Comparison of ENCODE assay signal across 8 cellular contexts in genomic region chr2:10329880-10330699, GRCh38.
DNase-seq lines count a peak whose midpoint lies in the region; ATAC-seq and TF ChIP-seq lines count a peak whose summit lies in the region.

No MANE protein-coding gene starts in this region.

- peaks cover 14% of the 10 kb centered on the region for H3K36me3 Mint-ChIP-seq in T-helper 2 cell treated with Interferon-gamma antibody and Interleukin-4, amounts not matched to agents 5 μg/mL and 100 μg/mL, for 36 hours (ENCODE audit: low read depth)
- peaks cover 22% of the 10 kb centered on the region for H3K36me3 Mint-ChIP-seq in effector memory CD8-positive, alpha-beta T cell (ENCODE audit: insufficient read depth)

- peak overlapping the region; percentile 82 for H3K27ac Mint-ChIP-seq in T-helper 2 cell treated with Interferon-gamma antibody and Interleukin-4, amounts not matched to agents 5 μg/mL and 100 μg/mL, for 36 hours
- H3K27ac Mint-ChIP-seq in effector memory CD8-positive, alpha-beta T cell: peak overlapping the region; percentile 91 to 95

- TF ChIP-seq CTCF in GM12865 (IDR thresholded peaks at IDR 0.05; ENCODE audit: insufficient read depth, low read depth, low read length, missing control alignments) (no peak), retinal pigment epithelial cell (conservative IDR thresholded peaks at IDR 0.05; ENCODE audit: low read depth, low read length) (no peak)

- in situ Hi-C loops in HAP-1 (cut with MboI; ENCODE audit: low sequenced_read_pairs): no loop called here

- H3K4me1 ChIP-seq in HAP-1: no peaks in the 10 kb centered on the region

- H3K4me3 ChIP-seq in GM12865 (ENCODE audit: low read depth, low read length) (peak overlapping the region; percentile 52; the same call in 1 of the 2 replicates), retinal pigment epithelial cell (ENCODE audit: low read length) (no peak overlapping the region), HAP-1 (no peak overlapping the region)

- H3K4me3 Mint-ChIP-seq in T-helper 2 cell treated with Interferon-gamma antibody and Interleukin-4, amounts not matched to agents 5 μg/mL and 100 μg/mL, for 36 hours: peak overlapping the region; percentile 94
- peak overlapping the region; percentile 94 to 95 for H3K4me3 Mint-ChIP-seq in effector memory CD8-positive, alpha-beta T cell

- no peak for DNase-seq in GM12865 (ENCODE audit: low read depth)
- peak; percentile 11 for DNase-seq in T-helper 2 cell treated with Interferon-gamma antibody and Interleukin-4, amounts not matched to agents 5 μg/mL and 100 μg/mL, for 36 hours (ENCODE audit: low spot score)
- peak in 1 of 3 experiments; percentile 17 for DNase-seq in effector memory CD8-positive, alpha-beta T cell
- peak; percentile 80 for DNase-seq in retinal pigment epithelial cell (ENCODE audit: low read depth)
- no peak for DNase-seq in HAP-1 (ENCODE audit: low spot score in 2 of 2)

- H3K27me3 ChIP-seq in HAP-1 (ENCODE audit: low read depth): no peaks in the 10 kb centered on the region

- H3K36me3 ChIP-seq in HAP-1 (replicated peaks): no peaks in the 10 kb centered on the region

- peaks cover 72% of the 10 kb centered on the region for H3K4me1 Mint-ChIP-seq in T-helper 2 cell treated with Interferon-gamma antibody and Interleukin-4, amounts not matched to agents 5 μg/mL and 100 μg/mL, for 36 hours (ENCODE audit: low read depth)
- H3K4me1 Mint-ChIP-seq in effector memory CD8-positive, alpha-beta T cell (ENCODE audit: low read depth in 2 of 2): peaks cover 61 to 73% of the 10 kb centered on the region in 2 donors

- H3K9me3 Mint-ChIP-seq in T-helper 2 cell treated with Interferon-gamma antibody and Interleukin-4, amounts not matched to agents 5 μg/mL and 100 μg/mL, for 36 hours: peaks cover 5% of the 10 kb centered on the region
- no peaks in the 10 kb centered on the region for H3K9me3 Mint-ChIP-seq in effector memory CD8-positive, alpha-beta T cell

- H3K27me3 Mint-ChIP-seq in T-helper 2 cell treated with Interferon-gamma antibody and Interleukin-4, amounts not matched to agents 5 μg/mL and 100 μg/mL, for 36 hours (ENCODE audit: low read depth): no peaks in the 10 kb centered on the region
- H3K27me3 Mint-ChIP-seq in effector memory CD8-positive, alpha-beta T cell: no peaks in the 10 kb centered on the region

- no peaks in the 10 kb centered on the region; the same call in 1 of the 2 replicates for H3K9me3 ChIP-seq in HAP-1

- peak; percentile 16 for ATAC-seq in effector memory CD8-positive, alpha-beta T cell (replicated peaks)
- ATAC-seq in GM19452 (IDR thresholded peaks at IDR 0.05; ENCODE audit: unreplicated experiment): no peak
- no peak for ATAC-seq in HG02852 (IDR thresholded peaks at IDR 0.05; ENCODE audit: unreplicated experiment)
- no peak for ATAC-seq in GM21447 (IDR thresholded peaks at IDR 0.05; ENCODE audit: unreplicated experiment)

Comparison
In these comparisons a context has a peak if more than half of its experiments do, and no peak if none do; other contexts are left out.
1. DNase-seq: peak in T-helper 2 cell treated with Interferon-gamma antibody and Interleukin-4, amounts not matched to agents 5 μg/mL and 100 μg/mL, for 36 hours (single experiment) and retinal pigment epithelial cell (single experiment); none in GM12865 (single experiment) and HAP-1 (0 of 2).